Comparison of ENCODE assay signal across 20 cellular contexts in the genomic region with DNA sequence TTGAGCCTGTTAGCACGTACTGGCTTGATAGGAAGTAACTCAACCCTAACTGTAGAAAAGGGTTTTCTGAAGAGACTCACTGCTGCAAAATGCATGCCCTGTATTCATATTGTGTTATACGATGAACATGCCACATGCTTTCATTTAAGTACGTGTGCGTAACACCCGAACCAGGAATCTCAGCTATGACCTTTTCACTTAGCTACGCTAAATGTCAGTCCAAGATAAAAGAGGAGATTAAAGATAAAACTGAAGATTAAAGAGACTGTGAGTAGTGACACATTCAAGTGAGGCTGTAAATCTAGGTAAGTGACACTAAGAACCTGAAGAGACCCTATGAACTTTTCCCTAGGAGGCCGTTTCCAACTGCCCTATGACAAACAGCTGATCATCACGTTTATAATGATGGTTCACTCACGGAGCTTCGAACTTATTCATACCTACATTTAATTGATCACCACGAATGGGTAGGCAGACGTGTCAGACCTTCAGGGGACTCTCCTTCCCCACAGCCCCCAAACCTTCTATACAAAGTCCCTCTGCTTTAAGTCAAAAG. TPM values are rescaled to one million over a fixed set of nuclear protein-coding genes. Genes with fewer than 3 reads are reported as not detected.
DNase-seq lines count a peak whose midpoint lies in the region; ATAC-seq and TF ChIP-seq lines count a peak whose summit lies in the region.
"Had no signal": no experiment of that assay in that cellular context is flagged by ENCODE, and none has a peak within 500 bp of the region (broad histone marks: within the 10 kb centered on the region; RNA-seq: fewer than 3 reads in every experiment).

No MANE protein-coding gene starts in this region.

- H3K36me3 ChIP-seq in cardiac muscle cell (peaks cover 53% of the 10 kb centered on the region), trophoblast cell (ENCODE audit: control insufficient read depth in 1 of 2, insufficient read depth in 2 of 2, low read length in 2 of 2) (peaks cover 14 to 20% of the 10 kb centered on the region in 2 experiments)

- H3K27ac Mint-ChIP-seq in activated naive CD8-positive, alpha-beta T cell treated with anti-CD3 and anti-CD28 coated beads, Interleukin-2, amount 50 U/mL, for 24 hours, result peak overlapping the region; percentile 46

- no peak for ATAC-seq in left ventricle myocardium superior
- peak; percentile 65 for ATAC-seq in activated naive CD8-positive, alpha-beta T cell treated with anti-CD3 and anti-CD28 coated beads, Interleukin-2, amount 50 U/mL, for 24 hours
- no peak for ATAC-seq in GM19455 (IDR thresholded peaks at IDR 0.05; ENCODE audit: unreplicated experiment)
- ATAC-seq in GM18511 (IDR thresholded peaks at IDR 0.05; ENCODE audit: unreplicated experiment), result no peak
- ATAC-seq: PC-3 had no signal

- DNase-seq in NCI-H1417 (lab: John Stamatoyannopoulos, UW) (peak in 2 of 3 experiments; percentile 4 to 52), NCI-H1417 treated with DMSO at 0.1 percent for 48 hours (lab: John Stamatoyannopoulos, UW) (no peak), cardiac muscle cell (ENCODE audit: low read depth in 1 of 2, low spot score in 1 of 2) (no peak), left ventricle myocardium superior (no peak), trophoblast cell (peak; percentile 74 to 91)
- DNase-seq in activated naive CD8-positive, alpha-beta T cell treated with anti-CD3 and anti-CD28 coated beads, Interleukin-2, amount 50 U/mL, for 24 hours, result no peak
- DNase-seq: BE2C; CD4-positive, alpha-beta memory T cell; GM23248; IMR-90; Kasumi-1; NCI-H1105; NCI-H187 treated with DMSO at 0.1 percent for 48 hours; NCI-H345; NCI-H69; PC-3 had no signal

- no peak overlapping the region for H2BK120ac ChIP-seq in trophoblast cell (ENCODE audit: insufficient read depth, low read length, poor library complexity)

- H3K18ac ChIP-seq in trophoblast cell (ENCODE audit: low read length), result no peak overlapping the region

- no peak overlapping the region for H4K12ac ChIP-seq in trophoblast cell (ENCODE audit: low read depth, low read length)

- peaks cover 53% of the 10 kb centered on the region for H3K36me3 Mint-ChIP-seq in activated naive CD8-positive, alpha-beta T cell treated with anti-CD3 and anti-CD28 coated beads, Interleukin-2, amount 50 U/mL, for 24 hours (ENCODE audit: low read depth)

- no CpG with 5 or more reads among the region's 12 CpGs for WGBS in trophoblast cell (ENCODE audit: extremely low coverage, insufficient coverage, insufficient read length)

- H3K27ac ChIP-seq in cardiac muscle cell (peak overlapping the region; percentile 9), trophoblast cell (ENCODE audit: low read depth, low read length) (no peak overlapping the region)
- H3K27ac ChIP-seq: 22Rv1, GM23248, RWPE1 had no signal

- intact Hi-C loops in left ventricle myocardium superior (cut with micrococcal nuclease), result no loop called here

- H3K79me1 ChIP-seq in trophoblast cell (ENCODE audit: low read length), result no peaks in the 10 kb centered on the region

- H2AK5ac ChIP-seq in trophoblast cell (ENCODE audit: low read length), result no peak overlapping the region

- no peak overlapping the region for H4K8ac ChIP-seq in trophoblast cell (ENCODE audit: low read depth, low read length)

- H2BK5ac ChIP-seq in trophoblast cell (ENCODE audit: low read depth, low read length, poor library complexity), result no peak overlapping the region

- no peak overlapping the region for H2AFZ ChIP-seq in trophoblast cell (ENCODE audit: insufficient read depth, low read length, poor library complexity)
- H2AFZ ChIP-seq: GM23248 had no signal

- no peaks in the 10 kb centered on the region for H3K79me2 ChIP-seq in trophoblast cell (ENCODE audit: control insufficient read depth, insufficient read depth, low read length, poor library complexity)

- no peak overlapping the region for H3K4me3 ChIP-seq in cardiac muscle cell
- no peak overlapping the region for H3K4me3 ChIP-seq in trophoblast cell (ENCODE audit: low read depth, low read length)
- H3K4me3 ChIP-seq: GM23248 had no signal

- H3K4ac ChIP-seq in trophoblast cell (ENCODE audit: low read depth, low read length), result no peak overlapping the region

- H2BK12ac ChIP-seq in trophoblast cell (ENCODE audit: low read length), result no peak overlapping the region

- no peak overlapping the region for H3K14ac ChIP-seq in trophoblast cell (ENCODE audit: low read length)

- H3K4me1 ChIP-seq in cardiac muscle cell (ENCODE audit: low read depth), result no peaks in the 10 kb centered on the region
- H3K4me1 ChIP-seq in trophoblast cell (ENCODE audit: control insufficient read depth in 1 of 2, insufficient read depth in 2 of 2, low read length in 2 of 2), result no peaks in the 10 kb centered on the region

- no peak overlapping the region for H3K23ac ChIP-seq in trophoblast cell (ENCODE audit: low read length)

- H3K9me3 Mint-ChIP-seq in activated naive CD8-positive, alpha-beta T cell treated with anti-CD3 and anti-CD28 coated beads, Interleukin-2, amount 50 U/mL, for 24 hours, result no peaks in the 10 kb centered on the region
- H3K9me3 Mint-ChIP-seq: CD4-positive, alpha-beta memory T cell had no signal

- H3K4me2 ChIP-seq in trophoblast cell (ENCODE audit: low read length), result no peak overlapping the region

- TF ChIP-seq CTCF in cardiac muscle cell (IDR thresholded peaks at IDR 0.05; ENCODE audit: low read depth, low read length), result no peak

- H4K91ac ChIP-seq in trophoblast cell (ENCODE audit: low read depth, low read length), result no peak overlapping the region

- no peak overlapping the region for H3K4me3 Mint-ChIP-seq in activated naive CD8-positive, alpha-beta T cell treated with anti-CD3 and anti-CD28 coated beads, Interleukin-2, amount 50 U/mL, for 24 hours
- H3K4me3 Mint-ChIP-seq: CD4-positive, alpha-beta memory T cell had no signal

- H3K4me1 Mint-ChIP-seq in activated naive CD8-positive, alpha-beta T cell treated with anti-CD3 and anti-CD28 coated beads, Interleukin-2, amount 50 U/mL, for 24 hours, result peaks cover 8% of the 10 kb centered on the region
- H3K4me1 Mint-ChIP-seq: CD4-positive, alpha-beta memory T cell had no signal

- H3K9me3 ChIP-seq in cardiac muscle cell (ENCODE audit: low read depth) (no peaks in the 10 kb centered on the region), trophoblast cell (ENCODE audit: insufficient read depth, low read depth, low read length) (no peaks in the 10 kb centered on the region)
- H3K9me3 ChIP-seq: BE2C had no signal

- no peak overlapping the region for H3K9ac ChIP-seq in trophoblast cell (ENCODE audit: low read length)
- H3K9ac ChIP-seq: GM23248 had no signal

- no peaks in the 10 kb centered on the region for H3K27me3 Mint-ChIP-seq in activated naive CD8-positive, alpha-beta T cell treated with anti-CD3 and anti-CD28 coated beads, Interleukin-2, amount 50 U/mL, for 24 hours
- H3K27me3 Mint-ChIP-seq: CD4-positive, alpha-beta memory T cell had no signal

- H3K27me3 ChIP-seq in cardiac muscle cell (no peaks in the 10 kb centered on the region), trophoblast cell (ENCODE audit: insufficient read depth, low read length) (no peaks in the 10 kb centered on the region)
- H3K27me3 ChIP-seq: BE2C had no signal

RNA-seq across cellular contexts. Expression of a gene that starts 32.2 kb away (rescaled TPM):
- total RNA-seq in cardiac muscle cell (19.6 and 76.1 TPM in 2 replicates), left ventricle myocardium superior (61.2 TPM)
- 19.7 and 81.1 TPM in 2 replicates for polyA plus RNA-seq in cardiac muscle cell
- 57.9 and 61.0 TPM in 2 replicates for polyA plus RNA-seq in trophoblast cell (2013)

Comparison
In these comparisons a context has a peak if more than half of its experiments do, and no peak if none do; other contexts are left out.
1. DNase-seq: peak in NCI-H1417 (2 of 3) and trophoblast cell (2 of 2); none in NCI-H1417 treated with DMSO at 0.1 percent for 48 hours (single experiment), cardiac muscle cell (0 of 2), left ventricle myocardium superior (single experiment) and activated naive CD8-positive, alpha-beta T cell treated with anti-CD3 and anti-CD28 coated beads, Interleukin-2, amount 50 U/mL, for 24 hours (single experiment).